In the genomic region with DNA sequence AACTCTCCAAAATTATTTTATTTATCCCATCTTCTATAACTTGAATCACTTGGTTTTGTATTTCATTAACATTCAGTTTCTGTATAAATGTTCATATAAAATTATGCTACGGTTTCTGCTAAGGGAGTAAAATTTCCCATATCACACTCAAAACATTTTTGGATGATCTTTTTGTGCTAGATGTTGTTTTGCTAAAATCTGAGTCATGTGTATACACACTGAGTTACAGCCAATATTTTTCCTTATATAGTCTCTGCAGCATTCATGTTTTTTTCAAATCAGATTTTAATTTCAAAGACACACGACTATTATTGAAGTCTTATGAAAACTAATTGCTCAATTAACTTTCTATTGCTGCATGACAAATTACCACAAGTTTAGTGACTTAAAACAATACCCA, we compare ENCODE assay signal across 28 cellular contexts. TPM values are rescaled to one million over a fixed set of nuclear protein-coding genes. Genes with fewer than 3 reads are reported as not detected.
"Had no signal": no experiment of that assay in that cellular context is flagged by ENCODE, and none has a peak within 500 bp of the region (broad histone marks: within the 10 kb centered on the region; RNA-seq: fewer than 3 reads in every experiment).

No MANE protein-coding gene starts in this region.

- H3K4me3 Mint-ChIP-seq: dendritic cell treated with granulocyte-macrophage colony-stimulating factor and Interleukin-4, amounts not matched to agents 40 ng/mL and 50 ng/mL, for 4 days; endodermal cell; mesothelial cell of epicardium; naive B cell; natural killer cell treated with Interleukin-12 subunit alpha and Interleukin-12 subunit beta and Interleukin-15 and Interleukin-18, amount 100 ng/mL, for 72 hours; neural crest cell; stimulated activated memory B cell treated with anti-CD40 and anti-IgM and Interleukin-4, amounts not matched to agents 10 μg/mL and 1 μg/mL and 100 μg/mL, for 72 hours; type B pancreatic cell had no signal

- H3K36me3 Mint-ChIP-seq: mesothelial cell of epicardium; naive B cell; natural killer cell treated with Interleukin-12 subunit alpha and Interleukin-12 subunit beta and Interleukin-15 and Interleukin-18, amount 100 ng/mL, for 72 hours; stimulated activated memory B cell treated with anti-CD40 and anti-IgM and Interleukin-4, amounts not matched to agents 10 μg/mL and 1 μg/mL and 100 μg/mL, for 72 hours; type B pancreatic cell had no signal

- H3K27me3 Mint-ChIP-seq: dendritic cell treated with granulocyte-macrophage colony-stimulating factor and Interleukin-4, amounts not matched to agents 40 ng/mL and 50 ng/mL, for 4 days; stimulated activated memory B cell treated with anti-CD40 and anti-IgM and Interleukin-4, amounts not matched to agents 10 μg/mL and 1 μg/mL and 100 μg/mL, for 72 hours had no signal

- H3K36me3 ChIP-seq: colonic mucosa, esophagus muscularis mucosa, heart right ventricle, neutrophil, prostate gland, right atrium auricular region, spleen, tibial artery had no signal

- H3K27ac ChIP-seq: colonic mucosa, epithelial cell of prostate, esophagus muscularis mucosa, heart right ventricle, neutrophil, prostate gland, right atrium auricular region, spleen, testis, tibial artery had no signal

- H3K9me3 Mint-ChIP-seq: dendritic cell treated with granulocyte-macrophage colony-stimulating factor and Interleukin-4, amounts not matched to agents 40 ng/mL and 50 ng/mL, for 4 days; endodermal cell; mesothelial cell of epicardium; natural killer cell treated with Interleukin-12 subunit alpha and Interleukin-12 subunit beta and Interleukin-15 and Interleukin-18, amount 100 ng/mL, for 72 hours; stimulated activated memory B cell treated with anti-CD40 and anti-IgM and Interleukin-4, amounts not matched to agents 10 μg/mL and 1 μg/mL and 100 μg/mL, for 72 hours; type B pancreatic cell had no signal

- H3K4me1 ChIP-seq: colonic mucosa, esophagus muscularis mucosa, heart right ventricle, prostate gland, right atrium auricular region, spleen, testis, tibial artery had no signal

- DNase-seq: colonic mucosa; effector CD8-positive, alpha-beta T cell; endodermal cell; foreskin melanocyte; glutamatergic neuron; heart right ventricle; mesenchymal stem cell; mucosa of descending colon; naive B cell; spleen; stimulated activated CD4-positive, alpha-beta T cell treated with anti-CD3 and anti-CD28 coated beads, Interleukin-4, amount 100 ng/mL, for 4 hours; stimulated activated naive CD8-positive, alpha-beta T cell treated with anti-CD3 and anti-CD28 coated beads, Interleukin-15, Interleukin-2, amounts not matched to agents 100 U/mL and 50 U/mL, for 24 hours; substantia nigra; testis; tibial artery had no signal

- H3K27me3 ChIP-seq: colonic mucosa, esophagus muscularis mucosa, right atrium auricular region, testis, tibial artery had no signal

- H3K27ac Mint-ChIP-seq: dendritic cell treated with granulocyte-macrophage colony-stimulating factor and Interleukin-4, amounts not matched to agents 40 ng/mL and 50 ng/mL, for 4 days; endodermal cell; mesothelial cell of epicardium; naive B cell; natural killer cell treated with Interleukin-12 subunit alpha and Interleukin-12 subunit beta and Interleukin-15 and Interleukin-18, amount 100 ng/mL, for 72 hours; stimulated activated memory B cell treated with anti-CD40 and anti-IgM and Interleukin-4, amounts not matched to agents 10 μg/mL and 1 μg/mL and 100 μg/mL, for 72 hours; type B pancreatic cell had no signal

- ATAC-seq: heart right ventricle; left lobe of liver; mucosa of descending colon; natural killer cell treated with Interleukin-12 subunit alpha and Interleukin-12 subunit beta and Interleukin-15 and Interleukin-18, amount 100 ng/mL, for 72 hours; sciatic nerve; stimulated activated memory B cell treated with anti-CD40 and anti-IgM and Interleukin-4, amounts not matched to agents 10 μg/mL and 1 μg/mL and 100 μg/mL, for 72 hours; stimulated activated naive CD8-positive, alpha-beta T cell treated with anti-CD3 and anti-CD28 coated beads, Interleukin-15, Interleukin-2, amounts not matched to agents 100 U/mL and 50 U/mL, for 24 hours had no signal

- H3K4me3 ChIP-seq: colonic mucosa, esophagus muscularis mucosa, heart right ventricle, mucosa of descending colon, prostate gland, right atrium auricular region, spleen, testis, tibial artery had no signal

- H3K9me3 ChIP-seq: colonic mucosa, esophagus muscularis mucosa, heart right ventricle, mucosa of descending colon, neutrophil, prostate gland, right atrium auricular region, spleen, testis, tibial artery had no signal

- H3K4me1 Mint-ChIP-seq: endodermal cell; naive B cell; neural crest cell; stimulated activated memory B cell treated with anti-CD40 and anti-IgM and Interleukin-4, amounts not matched to agents 10 μg/mL and 1 μg/mL and 100 μg/mL, for 72 hours had no signal

RNA-seq across cellular contexts. Expression of a gene that starts 54.3 kb away (rescaled TPM):
- total RNA-seq: natural killer cell treated with Interleukin-12 subunit alpha and Interleukin-12 subunit beta and Interleukin-15 and Interleukin-18, amount 100 ng/mL, for 72 hours had no signal
